In genomic region chr17:45310380-45311324, GRCh38 we compare ENCODE assay signal across 9 cellular contexts. TPM values are rescaled to one million over a fixed set of nuclear protein-coding genes. Genes with fewer than 3 reads are reported as not detected.
DNase-seq lines count a peak whose midpoint lies in the region; ATAC-seq and FAIRE-seq lines count a peak whose summit lies in the region.
"Had no signal": no experiment of that assay in that cellular context is flagged by ENCODE, and none has a peak within 500 bp of the region (broad histone marks: within the 10 kb centered on the region; RNA-seq: fewer than 3 reads in every experiment).

No MANE protein-coding gene starts in this region.

- peak overlapping the region in 9 of 11 experiments; percentile 57 to 95 (median 93); a peak in 13 of 22 replicates for H3K27ac ChIP-seq in BLaER1 treated with 17β-estradiol and CSF1 and Interleukin-3, amounts not matched to agents 10 nM and 100 nM

- no peaks in the 10 kb centered on the region for H3K27me3 Mint-ChIP-seq in activated T-helper 2 cell treated with anti-CD3 and anti-CD28 coated beads, Interferon-gamma antibody, Interleukin-2, Interleukin-4, amounts not matched to agents 10 μg/mL and 5 μg/mL and 100 μg/mL, durations not matched to agents 14 hours and 24 hours and 36 hours (ENCODE audit: low read depth)

- intact Hi-C loops in activated T-helper 2 cell treated with anti-CD3 and anti-CD28 coated beads, Interferon-gamma antibody, Interleukin-2, Interleukin-4, amounts not matched to agents 10 μg/mL and 5 μg/mL and 100 μg/mL, durations not matched to agents 14 hours and 24 hours and 36 hours (cut with micrococcal nuclease): loop anchor here (10.0 kb wide), 1 partner anchor 884 kb away; the partner anchor contains the start of gene KANSL1

- peaks cover 88% of the 10 kb centered on the region for H3K36me3 Mint-ChIP-seq in activated T-helper 2 cell treated with anti-CD3 and anti-CD28 coated beads, Interferon-gamma antibody, Interleukin-2, Interleukin-4, amounts not matched to agents 10 μg/mL and 5 μg/mL and 100 μg/mL, durations not matched to agents 14 hours and 24 hours and 36 hours (ENCODE audit: low read depth)

- peaks cover 11 to 56% (median 45%) of the 10 kb centered on the region in 11 experiments; a peak in 20 of 22 replicates for H3K36me3 ChIP-seq in BLaER1 treated with 17β-estradiol and CSF1 and Interleukin-3, amounts not matched to agents 10 nM and 100 nM

- H3K4me2 ChIP-seq in BLaER1 treated with 17β-estradiol and CSF1 and Interleukin-3, amounts not matched to agents 10 nM and 100 nM: peak overlapping the region; percentile 90 to 99 (median 96)

- H3K9me3 ChIP-seq in BLaER1 treated with 17β-estradiol and CSF1 and Interleukin-3, amounts not matched to agents 10 nM and 100 nM (replicated peaks in 1 of 11): 0 out of 22 replicates have a peak, but pooled peaks cover 0 to 6% (median 0%) of the 10 kb centered on the region in 11 experiments

- H4K20me1 ChIP-seq in BLaER1 treated with 17β-estradiol and CSF1 and Interleukin-3, amounts not matched to agents 10 nM and 100 nM: peaks cover 0 to 70% (median 13%) of the 10 kb centered on the region in 11 experiments; a peak in 14 of 22 replicates

- peak overlapping the region; percentile 99 for H3K4me3 Mint-ChIP-seq in activated T-helper 2 cell treated with anti-CD3 and anti-CD28 coated beads, Interferon-gamma antibody, Interleukin-2, Interleukin-4, amounts not matched to agents 10 μg/mL and 5 μg/mL and 100 μg/mL, durations not matched to agents 14 hours and 24 hours and 36 hours (ENCODE audit: low read depth)

- no peak for FAIRE-seq in urothelium cell line (lab: Jason Lieb, UNC)

- peak overlapping the region in 1 of 10 experiments; percentile 51; a peak in 2 of 20 replicates for H3K4me3 ChIP-seq in BLaER1 treated with 17β-estradiol and CSF1 and Interleukin-3, amounts not matched to agents 10 nM and 100 nM

- peaks cover 94 to 100% (median 99%) of the 10 kb centered on the region in 10 experiments for H3K4me1 ChIP-seq in BLaER1 treated with 17β-estradiol and CSF1 and Interleukin-3, amounts not matched to agents 10 nM and 100 nM

- H3K9ac ChIP-seq in BLaER1 treated with 17β-estradiol and CSF1 and Interleukin-3, amounts not matched to agents 10 nM and 100 nM: peak overlapping the region in 8 of 11 experiments; percentile 27 to 96 (median 90); a peak in 8 of 22 replicates

- H3K27me3 ChIP-seq in BLaER1 treated with 17β-estradiol and CSF1 and Interleukin-3, amounts not matched to agents 10 nM and 100 nM: no peaks in the 10 kb centered on the region

- DNase-seq in LoVo (ENCODE audit: low spot score): peak; percentile 58
- no peak for DNase-seq in activated T-helper 2 cell treated with anti-CD3 and anti-CD28 coated beads, Interferon-gamma antibody, Interleukin-2, Interleukin-4, amounts not matched to agents 10 μg/mL and 5 μg/mL and 100 μg/mL, durations not matched to agents 14 hours and 24 hours and 36 hours (ENCODE audit: low spot score)
- peak; percentile 84 for DNase-seq in mucosa of gallbladder (ENCODE audit: low spot score)
- DNase-seq in urothelium cell line (ENCODE audit: low spot score): no peak
- DNase-seq in stimulated activated CD8-positive, alpha-beta memory T cell treated with anti-CD3 and anti-CD28 coated beads, Interleukin-4, amount 100 ng/mL, for 48 hours: no peak

- ATAC-seq in GM19023 (IDR thresholded peaks at IDR 0.05; ENCODE audit: unreplicated experiment) (no peak), HG02759 (IDR thresholded peaks at IDR 0.05; ENCODE audit: unreplicated experiment) (no peak)

- H3K9me3 Mint-ChIP-seq in activated T-helper 2 cell treated with anti-CD3 and anti-CD28 coated beads, Interferon-gamma antibody, Interleukin-2, Interleukin-4, amounts not matched to agents 10 μg/mL and 5 μg/mL and 100 μg/mL, durations not matched to agents 14 hours and 24 hours and 36 hours: no peaks in the 10 kb centered on the region

- peaks cover 77% of the 10 kb centered on the region for H3K4me1 Mint-ChIP-seq in activated T-helper 2 cell treated with anti-CD3 and anti-CD28 coated beads, Interferon-gamma antibody, Interleukin-2, Interleukin-4, amounts not matched to agents 10 μg/mL and 5 μg/mL and 100 μg/mL, durations not matched to agents 14 hours and 24 hours and 36 hours (ENCODE audit: low read depth)

- H3K27ac Mint-ChIP-seq in activated T-helper 2 cell treated with anti-CD3 and anti-CD28 coated beads, Interferon-gamma antibody, Interleukin-2, Interleukin-4, amounts not matched to agents 10 μg/mL and 5 μg/mL and 100 μg/mL, durations not matched to agents 14 hours and 24 hours and 36 hours: peak overlapping the region; percentile 99

RNA-seq across cellular contexts. Expression of gene MAP3K14, which starts 6.2 kb away (rescaled TPM):
- total RNA-seq in activated T-helper 2 cell treated with anti-CD3 and anti-CD28 coated beads, Interferon-gamma antibody, Interleukin-2, Interleukin-4, amounts not matched to agents 10 μg/mL and 5 μg/mL and 100 μg/mL, durations not matched to agents 14 hours and 24 hours and 36 hours: 45.6 and 49.5 TPM in 2 replicates
- 19.1 TPM for total RNA-seq in mucosa of gallbladder

RNA-seq across cellular contexts. Expression of gene SPATA32, which starts 48.8 kb away (rescaled TPM):
- 0.37 and 0.67 TPM in 2 replicates for total RNA-seq in activated T-helper 2 cell treated with anti-CD3 and anti-CD28 coated beads, Interferon-gamma antibody, Interleukin-2, Interleukin-4, amounts not matched to agents 10 μg/mL and 5 μg/mL and 100 μg/mL, durations not matched to agents 14 hours and 24 hours and 36 hours
- total RNA-seq in mucosa of gallbladder: not detected
- total RNA-seq: kidney epithelial cell had no signal

Comparison
In these comparisons a context has a peak if more than half of its experiments do, and no peak if none do; other contexts are left out.
1. DNase-seq: peak in LoVo (single experiment) and mucosa of gallbladder (single experiment); none in activated T-helper 2 cell treated with anti-CD3 and anti-CD28 coated beads, Interferon-gamma antibody, Interleukin-2, Interleukin-4, amounts not matched to agents 10 μg/mL and 5 μg/mL and 100 μg/mL, durations not matched to agents 14 hours and 24 hours and 36 hours (single experiment), urothelium cell line (single experiment) and stimulated activated CD8-positive, alpha-beta memory T cell treated with anti-CD3 and anti-CD28 coated beads, Interleukin-4, amount 100 ng/mL, for 48 hours (single experiment).